In the genomic region with DNA sequence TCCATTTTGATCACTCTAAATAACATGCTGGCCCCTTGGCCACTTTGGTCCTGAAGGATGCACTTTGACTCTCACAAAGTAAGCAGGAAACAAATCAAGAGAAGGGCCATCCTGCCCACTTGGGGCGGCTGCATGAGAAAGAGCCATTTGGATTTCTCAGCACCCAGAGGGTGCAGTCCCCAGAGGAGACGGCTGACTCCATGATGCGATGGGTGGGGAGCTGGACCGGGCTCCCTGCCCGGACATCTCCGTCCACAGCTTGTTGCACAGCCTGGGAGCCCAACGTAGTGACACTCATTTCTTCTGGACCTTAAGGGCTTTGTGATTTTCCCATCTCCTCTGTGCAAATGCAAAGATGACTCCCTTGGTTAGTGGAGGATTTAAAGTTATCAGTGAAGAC, we compare ENCODE assay signal across 26 cellular contexts. TPM values are rescaled to one million over a fixed set of nuclear protein-coding genes. Genes with fewer than 3 reads are reported as not detected.
"Had no signal": no experiment of that assay in that cellular context is flagged by ENCODE, and none has a peak within 500 bp of the region (broad histone marks: within the 10 kb centered on the region; RNA-seq: fewer than 3 reads in every experiment).

No MANE protein-coding gene starts in this region.

- H3K9me3 ChIP-seq: Peyer's patch had no signal

- ATAC-seq: activated naive CD4-positive, alpha-beta T cell treated with anti-CD3 and anti-CD28 coated beads, Interleukin-2, amount 50 U/mL, for 72 hours; activated naive CD8-positive, alpha-beta T cell treated with anti-CD3 and anti-CD28 coated beads, Interleukin-2, amount 50 U/mL, for 24 hours; activated T-cell treated with anti-CD3 and anti-CD28 coated beads, Interleukin-2, amount 50 U/mL, for 4 hours; T-helper 17 cell; WTC11 had no signal

- H3K27me3 ChIP-seq: Peyer's patch had no signal

- H3K4me3 ChIP-seq: Peyer's patch had no signal

- H3K27ac ChIP-seq: Peyer's patch, RWPE1 had no signal

- DNase-seq: activated CD4-positive, alpha-beta memory T cell treated with anti-CD3 and anti-CD28 coated beads for 36 hours; activated CD4-positive, alpha-beta T cell treated with anti-CD3 and anti-CD28 coated beads for 1 hour; activated CD4-positive, alpha-beta T cell treated with anti-CD3 and anti-CD28 coated beads, Interleukin-2, amount 10 ng/mL, durations not matched to agents 24 days and 14 days; activated CD8-positive, alpha-beta memory T cell treated with anti-CD3 and anti-CD28 coated beads for 24 hours; activated effector memory CD4-positive, alpha-beta T cell treated with anti-CD3 and anti-CD28 coated beads, Interleukin-2, amount 50 U/mL, for 16 hours; activated naive CD4-positive, alpha-beta T cell treated with Interleukin-2 at 50 U/mL for 16 hours; activated naive CD8-positive, alpha-beta T cell treated with anti-CD3 and anti-CD28 coated beads, Interleukin-2, amount 50 U/mL, for 24 hours; activated T-cell treated with anti-CD3 and anti-CD28 coated beads, Interleukin-2, amount 50 U/mL, for 4 hours; amniotic stem cell; KBM-7; MV-4-11; NCI-H1092 treated with DMSO at 0.1 percent for 48 hours; NCI-H1417 treated with DMSO at 0.1 percent for 48 hours; NCI-H1694; NCI-H2029; NCI-H345; NCI-H510A; NCI-H69; Peyer's patch; SHP77 treated with DMSO at 0.1 percent for 48 hours; T-helper 17 cell; T-helper 9 cell had no signal

- H3K36me3 ChIP-seq: Peyer's patch had no signal

RNA-seq across cellular contexts. Expression of a gene that starts 4.0 kb away (rescaled TPM):
- total RNA-seq: SK-MEL-5, T-helper 17 cell, WTC11 had no signal
